12 cellular contexts compared by ENCODE assay signal in the genomic region with DNA sequence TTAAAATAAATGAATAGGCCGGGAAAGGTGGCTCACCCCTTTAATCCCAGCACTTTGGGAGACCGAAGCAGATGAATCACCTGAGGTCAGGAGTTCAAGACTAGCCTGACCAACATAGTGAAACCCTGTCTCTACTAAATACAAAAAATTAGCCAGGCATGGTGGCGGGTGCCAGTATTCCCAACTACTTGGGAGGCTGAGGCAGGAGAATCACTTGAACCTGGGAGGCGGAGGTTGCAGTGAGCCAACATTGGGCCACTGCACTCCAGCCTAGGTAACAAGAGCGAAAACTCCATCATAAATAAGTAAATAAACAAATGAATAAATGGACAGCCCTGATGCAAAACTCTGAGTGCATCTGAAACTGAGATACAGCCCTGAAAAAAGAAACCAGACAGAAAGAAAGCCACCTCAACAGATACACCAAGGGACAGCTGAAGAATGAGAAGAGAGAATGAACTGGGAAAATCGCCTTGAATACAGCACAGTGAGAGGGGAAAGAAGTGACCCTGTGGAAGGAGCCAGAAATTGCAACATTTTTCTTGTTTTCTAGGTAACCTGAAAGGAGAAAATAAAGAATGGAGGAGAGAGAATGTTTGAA.
A peak's percentile ranks its signal among the peaks of the same experiment; 100 is the strongest.
DNase-seq lines count a peak whose midpoint lies in the region; ATAC-seq and TF ChIP-seq lines count a peak whose summit lies in the region.
"Had no signal": no experiment of that assay in that cellular context is flagged by ENCODE, and none has a peak within 500 bp of the region (broad histone marks: within the 10 kb centered on the region; RNA-seq: fewer than 3 reads in every experiment).

No MANE protein-coding gene starts in this region.

- peak; percentile 75 for ATAC-seq in GM21529 (IDR thresholded peaks at IDR 0.05; ENCODE audit: unreplicated experiment)
- ATAC-seq in HG03196 (IDR thresholded peaks at IDR 0.05; ENCODE audit: unreplicated experiment): peak; percentile 78
- no peak for ATAC-seq in stimulated activated effector memory CD8-positive, alpha-beta T cell treated with anti-CD3 and anti-CD28 coated beads, Interleukin-12 subunit alpha, Interleukin-12 subunit beta, amount 100 ng/mL, for 72 hours

- H3K9me3 ChIP-seq in esophagus squamous epithelium: no peaks in the 10 kb centered on the region

- CTCF ChIA-PET in activated CD4-positive, alpha-beta memory T cell treated with anti-CD3 and anti-CD28 coated beads for 36 hours (lab: Charles Lee): interaction anchor here (1.9 kb wide), 2 partner anchors 11 to 109 kb away, joined by 6 to 7 read pairs; no protein-coding TSS in a partner anchor
- CTCF ChIA-PET in activated CD4-positive, alpha-beta memory T cell treated with anti-CD3 and anti-CD28 coated beads, Interleukin-2, amount 10 ng/mL, durations not matched to agents 7 days and 5 days (lab: Charles Lee): no interaction called here

- H3K36me3 ChIP-seq in esophagus squamous epithelium: no peaks in the 10 kb centered on the region

- no peak for TF ChIP-seq POLR2A in esophagus squamous epithelium (IDR thresholded peaks at IDR 0.05)

- peak overlapping the region; percentile 1 for H3K27ac Mint-ChIP-seq in activated CD4-positive, alpha-beta memory T cell treated with anti-CD3 and anti-CD28 coated beads for 36 hours
- no peak overlapping the region for H3K27ac Mint-ChIP-seq in activated CD4-positive, alpha-beta memory T cell treated with anti-CD3 and anti-CD28 coated beads, Interleukin-2, amount 10 ng/mL, durations not matched to agents 7 days and 5 days
- H3K27ac Mint-ChIP-seq in stimulated activated effector memory CD8-positive, alpha-beta T cell treated with anti-CD3 and anti-CD28 coated beads, Interleukin-12 subunit alpha, Interleukin-12 subunit beta, amount 100 ng/mL, for 72 hours: peak overlapping the region; percentile 38
- H3K27ac Mint-ChIP-seq: brain had no signal

- intact Hi-C loops in activated CD4-positive, alpha-beta memory T cell treated with anti-CD3 and anti-CD28 coated beads for 36 hours (cut with micrococcal nuclease): loop anchor here (1.0 kb wide), 5 partner anchors 17 to 109 kb away; a partner anchor contains a TSS
- intact Hi-C loops in esophagus squamous epithelium (cut with DNase I): no loop called here

- no peak overlapping the region for H3K4me3 Mint-ChIP-seq in activated CD4-positive, alpha-beta memory T cell treated with anti-CD3 and anti-CD28 coated beads for 36 hours
- no peak overlapping the region for H3K4me3 Mint-ChIP-seq in activated CD4-positive, alpha-beta memory T cell treated with anti-CD3 and anti-CD28 coated beads, Interleukin-2, amount 10 ng/mL, durations not matched to agents 7 days and 5 days
- H3K4me3 Mint-ChIP-seq in stimulated activated effector memory CD8-positive, alpha-beta T cell treated with anti-CD3 and anti-CD28 coated beads, Interleukin-12 subunit alpha, Interleukin-12 subunit beta, amount 100 ng/mL, for 72 hours: peak overlapping the region; percentile 12
- H3K4me3 Mint-ChIP-seq: brain had no signal

- no peaks in the 10 kb centered on the region for H3K27me3 ChIP-seq in esophagus squamous epithelium

- DNase-seq in activated CD4-positive, alpha-beta memory T cell treated with anti-CD3 and anti-CD28 coated beads for 36 hours: no peak
- DNase-seq in activated CD4-positive, alpha-beta memory T cell treated with anti-CD3 and anti-CD28 coated beads, Interleukin-2, amount 10 ng/mL, durations not matched to agents 7 days and 5 days: no peak
- peak in 1 of 2 donors; percentile 30 for DNase-seq in stimulated activated effector memory CD8-positive, alpha-beta T cell treated with anti-CD3 and anti-CD28 coated beads, Interleukin-12 subunit alpha, Interleukin-12 subunit beta, amount 100 ng/mL, for 72 hours (ENCODE audit: low spot score in 2 of 2)
- DNase-seq in amniotic stem cell (lab: John Stamatoyannopoulos, UW) (no peak), NCI-H187 (lab: John Stamatoyannopoulos, UW) (no peak), esophagus squamous epithelium (lab: John Stamatoyannopoulos, UW) (no peak)
- DNase-seq: ACHN, midbrain, NCI-H446 had no signal

- H3K36me3 Mint-ChIP-seq in activated CD4-positive, alpha-beta memory T cell treated with anti-CD3 and anti-CD28 coated beads for 36 hours: no peaks in the 10 kb centered on the region
- peaks cover 9% of the 10 kb centered on the region for H3K36me3 Mint-ChIP-seq in activated CD4-positive, alpha-beta memory T cell treated with anti-CD3 and anti-CD28 coated beads, Interleukin-2, amount 10 ng/mL, durations not matched to agents 7 days and 5 days (ENCODE audit: low read depth)
- H3K36me3 Mint-ChIP-seq in stimulated activated effector memory CD8-positive, alpha-beta T cell treated with anti-CD3 and anti-CD28 coated beads, Interleukin-12 subunit alpha, Interleukin-12 subunit beta, amount 100 ng/mL, for 72 hours: no peaks in the 10 kb centered on the region
- H3K36me3 Mint-ChIP-seq: brain had no signal

- H3K4me1 ChIP-seq in esophagus squamous epithelium: no peaks in the 10 kb centered on the region

- WGBS in esophagus squamous epithelium, 2 donors: 78 to 89% methylated on average over 6 of the region's 6 CpGs

- H3K9me3 Mint-ChIP-seq in activated CD4-positive, alpha-beta memory T cell treated with anti-CD3 and anti-CD28 coated beads for 36 hours: no peaks in the 10 kb centered on the region
- H3K9me3 Mint-ChIP-seq in activated CD4-positive, alpha-beta memory T cell treated with anti-CD3 and anti-CD28 coated beads, Interleukin-2, amount 10 ng/mL, durations not matched to agents 7 days and 5 days: peaks cover 2% of the 10 kb centered on the region
- peaks cover 2% of the 10 kb centered on the region for H3K9me3 Mint-ChIP-seq in stimulated activated effector memory CD8-positive, alpha-beta T cell treated with anti-CD3 and anti-CD28 coated beads, Interleukin-12 subunit alpha, Interleukin-12 subunit beta, amount 100 ng/mL, for 72 hours

- POLR2A ChIA-PET in activated CD4-positive, alpha-beta memory T cell treated with anti-CD3 and anti-CD28 coated beads for 36 hours (lab: Charles Lee): interaction anchor here (0.9 to 1.1 kb wide), 2 partner anchors 15 to 30 kb away, joined by 3 read pairs; no protein-coding TSS in a partner anchor
- POLR2A ChIA-PET in activated CD4-positive, alpha-beta memory T cell treated with anti-CD3 and anti-CD28 coated beads, Interleukin-2, amount 10 ng/mL, durations not matched to agents 7 days and 5 days (lab: Charles Lee): no interaction called here

- no peaks in the 10 kb centered on the region for H3K27me3 Mint-ChIP-seq in activated CD4-positive, alpha-beta memory T cell treated with anti-CD3 and anti-CD28 coated beads for 36 hours
- H3K27me3 Mint-ChIP-seq in activated CD4-positive, alpha-beta memory T cell treated with anti-CD3 and anti-CD28 coated beads, Interleukin-2, amount 10 ng/mL, durations not matched to agents 7 days and 5 days: no peaks in the 10 kb centered on the region

- H3K27ac ChIP-seq in esophagus squamous epithelium: no peak overlapping the region

- no peak for TF ChIP-seq CTCF in esophagus squamous epithelium (IDR thresholded peaks at IDR 0.05)

- H3K4me3 ChIP-seq in esophagus squamous epithelium: no peak overlapping the region

- peaks cover 31% of the 10 kb centered on the region for H3K4me1 Mint-ChIP-seq in activated CD4-positive, alpha-beta memory T cell treated with anti-CD3 and anti-CD28 coated beads for 36 hours (ENCODE audit: low read depth)
- H3K4me1 Mint-ChIP-seq in activated CD4-positive, alpha-beta memory T cell treated with anti-CD3 and anti-CD28 coated beads, Interleukin-2, amount 10 ng/mL, durations not matched to agents 7 days and 5 days: peaks cover 23% of the 10 kb centered on the region
- peaks cover 44% of the 10 kb centered on the region for H3K4me1 Mint-ChIP-seq in stimulated activated effector memory CD8-positive, alpha-beta T cell treated with anti-CD3 and anti-CD28 coated beads, Interleukin-12 subunit alpha, Interleukin-12 subunit beta, amount 100 ng/mL, for 72 hours
- H3K4me1 Mint-ChIP-seq: brain had no signal
